In genomic region chr1:5430136-5430535, GRCh38 we compare ENCODE assay signal across 18 cellular contexts.
A peak's percentile ranks its signal among the peaks of the same experiment; 100 is the strongest.
DNase-seq lines count a peak whose midpoint lies in the region; ATAC-seq and TF ChIP-seq lines count a peak whose summit lies in the region.
"Had no signal": no experiment of that assay in that cellular context is flagged by ENCODE, and none has a peak within 500 bp of the region (broad histone marks: within the 10 kb centered on the region; RNA-seq: fewer than 3 reads in every experiment).

No MANE protein-coding gene starts in this region.

- H3K36me3 Mint-ChIP-seq in neural crest cell (ENCODE audit: low read depth), result no peaks in the 10 kb centered on the region
- H3K36me3 Mint-ChIP-seq: CD4-positive, CD25-positive, alpha-beta regulatory T cell had no signal

- H3K27ac Mint-ChIP-seq in neural crest cell (ENCODE audit: unreplicated experiment), result peak overlapping the region; percentile 85
- H3K27ac Mint-ChIP-seq: CD4-positive, CD25-positive, alpha-beta regulatory T cell had no signal

- peaks cover 53% of the 10 kb centered on the region for H3K4me1 Mint-ChIP-seq in neural crest cell

- H3K27me3 Mint-ChIP-seq in neural crest cell (ENCODE audit: low read depth), result peaks cover 2% of the 10 kb centered on the region

- no peak for TF ChIP-seq CTCF in neural crest cell (conservative IDR thresholded peaks at IDR 0.05)

- no peak for ATAC-seq in HG02798 (IDR thresholded peaks at IDR 0.05; ENCODE audit: poor library complexity, unreplicated experiment)

- no peaks in the 10 kb centered on the region for H3K9me3 Mint-ChIP-seq in neural crest cell

- no peak overlapping the region for H3K4me3 Mint-ChIP-seq in neural crest cell
- H3K4me3 Mint-ChIP-seq: CD4-positive, CD25-positive, alpha-beta regulatory T cell had no signal

- peak; percentile 83 for DNase-seq in COLO668 (lab: John Stamatoyannopoulos, UW; ENCODE audit: unreplicated experiment)
- DNase-seq in NCI-H2196 (lab: John Stamatoyannopoulos, UW; ENCODE audit: unreplicated experiment), result peak; percentile 27
- peak; percentile 71 for DNase-seq in RPMI8226
- no peak for DNase-seq in neural crest cell (ENCODE audit: low read depth, low spot score)
- no peak for DNase-seq in globus pallidus (ENCODE audit: low spot score)
- DNase-seq in SW480 (ENCODE audit: low spot score), result no peak
- DNase-seq: CD4-positive, CD25-positive, alpha-beta regulatory T cell; GOT3; HCEC 1CT; IMR-90; KG1; MG63; NCI-H1105 treated with DMSO at 0.1 percent for 48 hours; NCI-H1930; NCI-H446; NCI-H524 treated with DMSO at 0.1 percent for 48 hours; NK-92 treated with Interleukin-12 subunit alpha and Interleukin-12 subunit beta, amount 100 ng/mL, for 24 hours had no signal

Comparison
In these comparisons a context has a peak if more than half of its experiments do, and no peak if none do; other contexts are left out.
1. DNase-seq: peak in COLO668 (single experiment), NCI-H2196 (single experiment) and RPMI8226 (single experiment); none in neural crest cell (single experiment), globus pallidus (single experiment) and SW480 (single experiment).